ENCODE assay signal across 25 cellular contexts in genomic region chr7:314853-315252, GRCh38. TPM values are rescaled to one million over a fixed set of nuclear protein-coding genes. Genes with fewer than 3 reads are reported as not detected.
A peak's percentile ranks its signal among the peaks of the same experiment; 100 is the strongest.
DNase-seq lines count a peak whose midpoint lies in the region; ATAC-seq and TF ChIP-seq lines count a peak whose summit lies in the region.
"Had no signal": no experiment of that assay in that cellular context is flagged by ENCODE, and none has a peak within 500 bp of the region (broad histone marks: within the 10 kb centered on the region; RNA-seq: fewer than 3 reads in every experiment).

No MANE protein-coding gene starts in this region.

- DNase-seq in chondrocyte (ENCODE audit: low spot score): peak; percentile 18
- no peak for DNase-seq in DMS 273 treated with DMSO at 0.1 percent for 48 hours (lab: John Stamatoyannopoulos, UW)
- DNase-seq in T-helper 9 cell: no peak
- DNase-seq in naive thymus-derived CD4-positive, alpha-beta T cell: no peak
- DNase-seq: 8988T; ACHN; BE2C; C1 segment of cervical spinal cord; Caco-2; Calu3; CD4-positive, alpha-beta T cell; CD8-positive, alpha-beta T cell; DMS153; DMS53; DMS79; DND-41; EL; GDM1 had no signal

- POLR2A ChIA-PET in HEK293 (lab: Yijun Ruan, JAX): no interaction called here
- POLR2A ChIA-PET in naive thymus-derived CD4-positive, alpha-beta T cell (lab: Charles Lee): no interaction called here

- no peak overlapping the region for H3K27ac Mint-ChIP-seq in chondrocyte (ENCODE audit: unreplicated experiment)
- H3K27ac Mint-ChIP-seq in naive thymus-derived CD4-positive, alpha-beta T cell: no peak overlapping the region
- H3K27ac Mint-ChIP-seq: CD4-positive, alpha-beta T cell; CD8-positive, alpha-beta T cell had no signal

- peaks cover 7% of the 10 kb centered on the region for H3K36me3 Mint-ChIP-seq in chondrocyte (ENCODE audit: low read depth)
- H3K36me3 Mint-ChIP-seq in naive thymus-derived CD4-positive, alpha-beta T cell: peaks cover 0 to 4% (median 0%) of the 10 kb centered on the region in 5 donors
- H3K36me3 Mint-ChIP-seq: CD8-positive, alpha-beta T cell had no signal

- intact Hi-C loops in naive thymus-derived CD4-positive, alpha-beta T cell (cut with micrococcal nuclease): no loop called here

- H3K4me3 Mint-ChIP-seq in chondrocyte (ENCODE audit: unreplicated experiment): no peak overlapping the region
- H3K4me3 Mint-ChIP-seq in naive thymus-derived CD4-positive, alpha-beta T cell: no peak overlapping the region
- H3K4me3 Mint-ChIP-seq: CD4-positive, alpha-beta T cell; CD8-positive, alpha-beta T cell had no signal

- CTCF ChIA-PET in HEK293 (lab: Yijun Ruan, JAX): interaction anchor here (0.6 kb wide), 2 partner anchors 460 to 771 kb away, joined by 3 read pairs; no protein-coding TSS in a partner anchor
- CTCF ChIA-PET in naive thymus-derived CD4-positive, alpha-beta T cell (lab: Charles Lee): interaction anchor here (0.6 kb wide), 1 partner anchor 83 kb away, joined by 3 read pairs; no protein-coding TSS in a partner anchor

- no peak for ATAC-seq in naive thymus-derived CD4-positive, alpha-beta T cell
- ATAC-seq: CD8-positive, alpha-beta T cell; GM12878 had no signal

- peaks cover 62% of the 10 kb centered on the region for H3K27me3 Mint-ChIP-seq in chondrocyte (ENCODE audit: low read depth)
- H3K27me3 Mint-ChIP-seq in naive thymus-derived CD4-positive, alpha-beta T cell: peaks cover 42 to 75% (median 59%) of the 10 kb centered on the region in 5 donors

- peaks cover 4% of the 10 kb centered on the region for H3K9me3 Mint-ChIP-seq in chondrocyte (ENCODE audit: low read depth)
- H3K9me3 Mint-ChIP-seq in naive thymus-derived CD4-positive, alpha-beta T cell: peaks cover 0 to 9% (median 3%) of the 10 kb centered on the region in 11 donors

- peaks cover 6% of the 10 kb centered on the region for H3K4me1 Mint-ChIP-seq in chondrocyte (ENCODE audit: low read depth)
- peaks cover 0 to 8% (median 0%) of the 10 kb centered on the region in 7 donors for H3K4me1 Mint-ChIP-seq in naive thymus-derived CD4-positive, alpha-beta T cell

- no peaks in the 10 kb centered on the region for H3K4me1 ChIP-seq in HEK293 (ENCODE audit: control insufficient read depth, insufficient read depth, low read length)
- no peaks in the 10 kb centered on the region for H3K4me1 ChIP-seq in naive thymus-derived CD4-positive, alpha-beta T cell (ENCODE audit: control insufficient read depth in 2 of 2, insufficient read depth in 2 of 2, low read length in 2 of 2)
- H3K4me1 ChIP-seq: BE2C, BLaER1 had no signal

- H3K27ac ChIP-seq in HEK293 (ENCODE audit: extremely low read depth, low read depth, low read length): no peak overlapping the region
- no peak overlapping the region for H3K27ac ChIP-seq in naive thymus-derived CD4-positive, alpha-beta T cell (ENCODE audit: low read depth, low read length)
- H3K27ac ChIP-seq: BLaER1 had no signal

- TF ChIP-seq CTCF in HEK293 (tag by site-specific recombination; IDR thresholded peaks at IDR 0.05) (no peak), chondrocyte (IDR thresholded peaks at IDR 0.05) (no peak)

- no peaks in the 10 kb centered on the region for H3K9me3 ChIP-seq in HEK293 (ENCODE audit: control insufficient read depth, insufficient read depth, low read depth, low read length)
- no peaks in the 10 kb centered on the region for H3K9me3 ChIP-seq in naive thymus-derived CD4-positive, alpha-beta T cell (ENCODE audit: control insufficient read depth in 2 of 3, low read length in 3 of 3)
- H3K9me3 ChIP-seq: BE2C had no signal

- no peak overlapping the region for H3K4me3 ChIP-seq in HEK293 (ENCODE audit: low read depth, low read length)
- H3K4me3 ChIP-seq in naive thymus-derived CD4-positive, alpha-beta T cell (ENCODE audit: low read length): no peak overlapping the region
- H3K4me3 ChIP-seq: BLaER1, GM12878 had no signal

- H3K36me3 ChIP-seq in HEK293 (ENCODE audit: control insufficient read depth in 2 of 2, insufficient read depth in 1 of 2, low read length in 2 of 2): no peaks in the 10 kb centered on the region
- no peaks in the 10 kb centered on the region for H3K36me3 ChIP-seq in naive thymus-derived CD4-positive, alpha-beta T cell (ENCODE audit: control insufficient read depth in 2 of 3, insufficient read depth in 3 of 3, low read length in 3 of 3)
- H3K36me3 ChIP-seq: BE2C, BLaER1 had no signal

- H3K27me3 ChIP-seq in naive thymus-derived CD4-positive, alpha-beta T cell (ENCODE audit: control insufficient read depth in 2 of 2, insufficient read depth in 2 of 2, low read length in 2 of 2): peaks cover 0 to 4% of the 10 kb centered on the region in 2 donors
- H3K27me3 ChIP-seq: BLaER1 had no signal

TF ChIP-seq in HEK293, 187 proteins besides CTCF, POLR2A, EP300 and RAD21:
- TF ChIP-seq ZNF138 (tag by site-specific recombination; IDR thresholded peaks at IDR 0.05; ENCODE audit: borderline replicate concordance) (no peak), ZNF133 (tag by site-specific recombination; IDR thresholded peaks at IDR 0.05) (peak; percentile 92)

RNA-seq across cellular contexts. Expression of gene FOXL3, which starts 24.9 kb away (rescaled TPM):
- not detected in 3 replicates for total RNA-seq in chondrocyte
- total RNA-seq in naive thymus-derived CD4-positive, alpha-beta T cell: not detected
- polyA plus RNA-seq in naive thymus-derived CD4-positive, alpha-beta T cell: not detected
- total RNA-seq: A673; Caco-2; Calu3; CD4-positive, alpha-beta T cell; CD8-positive, alpha-beta T cell; Daoy; G401; GM12878 had no signal
- polyA plus RNA-seq: AG04450, GM12878 had no signal
